Comparison of ENCODE assay signal across 20 cellular contexts in the genomic region with DNA sequence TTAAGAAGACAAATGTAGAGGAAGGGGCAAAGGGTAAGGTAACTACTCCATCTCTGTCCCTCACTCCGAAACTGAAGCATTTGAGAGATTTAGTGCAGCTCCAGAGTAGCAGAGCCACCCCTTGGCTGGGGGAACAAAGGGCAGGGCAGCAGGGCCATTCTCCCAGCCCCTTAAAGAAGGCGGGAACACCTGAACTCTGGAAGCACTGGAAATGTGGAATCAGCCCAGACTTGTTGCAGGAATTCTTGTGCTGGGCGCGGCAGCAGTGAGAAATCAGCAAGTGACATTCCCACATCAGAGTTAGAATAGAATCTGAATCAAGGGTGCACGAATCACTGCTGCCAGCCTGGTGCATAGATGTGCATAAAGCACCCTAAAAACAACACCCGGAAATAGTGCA. TPM values are rescaled to one million over a fixed set of nuclear protein-coding genes. Genes with fewer than 3 reads are reported as not detected.
DNase-seq lines count a peak whose midpoint lies in the region; ATAC-seq and TF ChIP-seq lines count a peak whose summit lies in the region.
"Had no signal": no experiment of that assay in that cellular context is flagged by ENCODE, and none has a peak within 500 bp of the region (broad histone marks: within the 10 kb centered on the region; RNA-seq: fewer than 3 reads in every experiment).

No MANE protein-coding gene starts in this region.

- H3K27ac ChIP-seq in GM23338 (ENCODE audit: low read depth) = no peak overlapping the region
- H3K27ac ChIP-seq in RWPE2 (ENCODE audit: poor library complexity, severe bottlenecking) = no peak overlapping the region
- no peak overlapping the region for H3K27ac ChIP-seq in mesendoderm (ENCODE audit: low read depth, low read length)
- no peak overlapping the region for H3K27ac ChIP-seq in testis
- H3K27ac ChIP-seq: A549, KMS-11 had no signal

- H3K4me1 Mint-ChIP-seq in GM23338 = peaks cover 6% of the 10 kb centered on the region; the same call in 2 of the 3 replicates

- no CpG with 5 or more reads among the region's 6 CpGs for WGBS in mesendoderm (ENCODE audit: extremely low coverage, insufficient coverage, low lambda C conversion rate)
- WGBS in testis, 2 donors = 74 to 75% methylated on average over 6 of the region's 6 CpGs

- H3K27me3 ChIP-seq in GM23338 (ENCODE audit: insufficient read depth) (no peaks in the 10 kb centered on the region), RWPE2 (ENCODE audit: insufficient read depth, poor library complexity, severe bottlenecking) (no peaks in the 10 kb centered on the region), mesendoderm (ENCODE audit: insufficient read depth, low read length, poor library complexity) (no peaks in the 10 kb centered on the region), testis (no peaks in the 10 kb centered on the region)

- H3K79me1 ChIP-seq in mesendoderm (ENCODE audit: low read length) = no peaks in the 10 kb centered on the region

- no peak overlapping the region for H3K18ac ChIP-seq in mesendoderm (ENCODE audit: low read length)

- intact Hi-C loops in testis (cut with DNase I; ENCODE audit: low total_unique reads) = no loop called here

- H2BK15ac ChIP-seq in mesendoderm (replicated peaks; ENCODE audit: low read depth) = no peak overlapping the region

- H3K9ac ChIP-seq in mesendoderm (ENCODE audit: low read length) = no peak overlapping the region
- H3K9ac ChIP-seq: KMS-11 had no signal

- no peaks in the 10 kb centered on the region for H3K36me3 Mint-ChIP-seq in GM23338 (ENCODE audit: low read depth)

- no peak overlapping the region for H2BK5ac ChIP-seq in mesendoderm (ENCODE audit: low read length)

- H3K79me2 ChIP-seq in GM23338 (replicated peaks; ENCODE audit: insufficient read depth) (no peaks in the 10 kb centered on the region), mesendoderm (ENCODE audit: control insufficient read depth, insufficient read depth, low read length) (no peaks in the 10 kb centered on the region)

- H3K27me3 Mint-ChIP-seq in GM23338 (ENCODE audit: insufficient read depth, low read depth, poor library complexity) = no peaks in the 10 kb centered on the region

- no peaks in the 10 kb centered on the region for H3K4me1 ChIP-seq in GM23338 (ENCODE audit: insufficient read depth)
- H3K4me1 ChIP-seq in RWPE2 (ENCODE audit: insufficient read depth, poor library complexity, severe bottlenecking) = peaks cover 6% of the 10 kb centered on the region
- no peaks in the 10 kb centered on the region for H3K4me1 ChIP-seq in mesendoderm (ENCODE audit: control insufficient read depth, low read depth, low read length)
- no peaks in the 10 kb centered on the region for H3K4me1 ChIP-seq in testis
- H3K4me1 ChIP-seq: A549 had no signal

- H4K5ac ChIP-seq in mesendoderm (ENCODE audit: low read length) = no peak overlapping the region

- no peak overlapping the region for H3K27ac Mint-ChIP-seq in GM23338
- H3K27ac Mint-ChIP-seq: CD4-positive, alpha-beta T cell had no signal

- H4K8ac ChIP-seq in mesendoderm (ENCODE audit: low read depth, low read length) = no peak overlapping the region

- H3F3A ChIP-seq in GM23338 (replicated peaks; ENCODE audit: low read depth) = no peaks in the 10 kb centered on the region

- H3K4me3 ChIP-seq in GM23338 (no peak overlapping the region), RWPE2 (ENCODE audit: severe bottlenecking) (no peak overlapping the region), mesendoderm (ENCODE audit: low read length) (no peak overlapping the region), testis (no peak overlapping the region)
- H3K4me3 ChIP-seq: A549 had no signal

- H2AFZ ChIP-seq in GM23338 = peak overlapping the region; percentile 94

- H3K9me2 ChIP-seq in GM23338 (ENCODE audit: insufficient read depth) = no peaks in the 10 kb centered on the region

- H3K4me3 Mint-ChIP-seq in GM23338 = no peak overlapping the region
- H3K4me3 Mint-ChIP-seq: CD4-positive, alpha-beta T cell had no signal

- no peaks in the 10 kb centered on the region for H3K36me3 ChIP-seq in GM23338 (ENCODE audit: insufficient read depth)
- no peaks in the 10 kb centered on the region for H3K36me3 ChIP-seq in RWPE2 (ENCODE audit: low read depth)
- no peaks in the 10 kb centered on the region for H3K36me3 ChIP-seq in mesendoderm (ENCODE audit: control insufficient read depth, insufficient read depth, low read length)
- no peaks in the 10 kb centered on the region for H3K36me3 ChIP-seq in testis (ENCODE audit: low read depth, missing control alignments)

- H3K4me2 ChIP-seq in GM23338 (no peak overlapping the region), mesendoderm (ENCODE audit: low read length) (no peak overlapping the region)
- H3K4me2 ChIP-seq: A549, KMS-11 had no signal

- H3K9me3 Mint-ChIP-seq in GM23338 = no peaks in the 10 kb centered on the region
- H3K9me3 Mint-ChIP-seq: CD4-positive, alpha-beta T cell had no signal

- H3K9me3 ChIP-seq in RWPE2 (ENCODE audit: severe bottlenecking) (no peaks in the 10 kb centered on the region), testis (no peaks in the 10 kb centered on the region)
- H3K9me3 ChIP-seq: A549 had no signal

- no peak for TF ChIP-seq POLR2A in testis (IDR thresholded peaks at IDR 0.05)

- ATAC-seq in GM23338 (peak; percentile 58), RWPE2 (ENCODE audit: low read depth) (peak; percentile 72), esophagus mucosa (peak; percentile 57), HG02870 (IDR thresholded peaks at IDR 0.05; ENCODE audit: unreplicated experiment) (no peak), HG03457 (IDR thresholded peaks at IDR 0.05; ENCODE audit: unreplicated experiment) (no peak)
- ATAC-seq: A549, Panc1, Right ventricle myocardium inferior had no signal

- H2BK120ac ChIP-seq in mesendoderm (ENCODE audit: low read depth, low read length) = no peak overlapping the region

- H2AK5ac ChIP-seq in mesendoderm (ENCODE audit: low read length) = no peak overlapping the region

- H3K23ac ChIP-seq in mesendoderm (ENCODE audit: low read length) = no peak overlapping the region

- TF ChIP-seq CTCF in GM23338 (conservative IDR thresholded peaks at IDR 0.05; ENCODE audit: low read depth in 2 of 2) (no peak), RWPE2 (IDR thresholded peaks at IDR 0.05; ENCODE audit: poor library complexity, severe bottlenecking) (no peak), testis (IDR thresholded peaks at IDR 0.05) (no peak)

- no peak overlapping the region for H3K56ac ChIP-seq in mesendoderm (ENCODE audit: low read length)

- DNase-seq in GM23338 (ENCODE audit: low spot score) (peak; percentile 11), RWPE2 (ENCODE audit: low spot score) (no peak), mesendoderm (peak; percentile 21), activated T-cell treated with anti-CD3 and anti-CD28 coated beads for 4 hours (no peak), testis (no peak)
- DNase-seq: CD4-positive, alpha-beta T cell; DMS53; EL; NCI-H1436; NCI-H2029 had no signal

- no peak overlapping the region for H3K4ac ChIP-seq in mesendoderm (ENCODE audit: low read depth, low read length)

- no peaks in the 10 kb centered on the region; the same call in 1 of the 2 replicates for H4K20me1 ChIP-seq in GM23338 (replicated peaks; ENCODE audit: insufficient read depth)

TF ChIP-seq in GM23338, 12 proteins besides CTCF, POLR2A, EP300 and RAD21 (continues in another document):
- TF ChIP-seq NANOG (IDR thresholded peaks at IDR 0.05; ENCODE audit: borderline replicate concordance) (no peak), EZH2 (IDR thresholded peaks at IDR 0.05; ENCODE audit: low read depth, unreplicated experiment) (no peak), ETS1 (IDR thresholded peaks at IDR 0.05) (no peak), ZNF114 (CRISPR knock-in tag; IDR thresholded peaks at IDR 0.05) (no peak), JUNB (IDR thresholded peaks at IDR 0.05; ENCODE audit: unreplicated experiment) (no peak), POLR2AphosphoS5 (IDR thresholded peaks at IDR 0.05; ENCODE audit: low read depth) (no peak), STAT1 (IDR thresholded peaks at IDR 0.05; ENCODE audit: unreplicated experiment) (no peak), EZH2phosphoT487 (IDR thresholded peaks at IDR 0.05; ENCODE audit: unreplicated experiment) (no peak)
- TF ChIP-seq, protein P1, sequence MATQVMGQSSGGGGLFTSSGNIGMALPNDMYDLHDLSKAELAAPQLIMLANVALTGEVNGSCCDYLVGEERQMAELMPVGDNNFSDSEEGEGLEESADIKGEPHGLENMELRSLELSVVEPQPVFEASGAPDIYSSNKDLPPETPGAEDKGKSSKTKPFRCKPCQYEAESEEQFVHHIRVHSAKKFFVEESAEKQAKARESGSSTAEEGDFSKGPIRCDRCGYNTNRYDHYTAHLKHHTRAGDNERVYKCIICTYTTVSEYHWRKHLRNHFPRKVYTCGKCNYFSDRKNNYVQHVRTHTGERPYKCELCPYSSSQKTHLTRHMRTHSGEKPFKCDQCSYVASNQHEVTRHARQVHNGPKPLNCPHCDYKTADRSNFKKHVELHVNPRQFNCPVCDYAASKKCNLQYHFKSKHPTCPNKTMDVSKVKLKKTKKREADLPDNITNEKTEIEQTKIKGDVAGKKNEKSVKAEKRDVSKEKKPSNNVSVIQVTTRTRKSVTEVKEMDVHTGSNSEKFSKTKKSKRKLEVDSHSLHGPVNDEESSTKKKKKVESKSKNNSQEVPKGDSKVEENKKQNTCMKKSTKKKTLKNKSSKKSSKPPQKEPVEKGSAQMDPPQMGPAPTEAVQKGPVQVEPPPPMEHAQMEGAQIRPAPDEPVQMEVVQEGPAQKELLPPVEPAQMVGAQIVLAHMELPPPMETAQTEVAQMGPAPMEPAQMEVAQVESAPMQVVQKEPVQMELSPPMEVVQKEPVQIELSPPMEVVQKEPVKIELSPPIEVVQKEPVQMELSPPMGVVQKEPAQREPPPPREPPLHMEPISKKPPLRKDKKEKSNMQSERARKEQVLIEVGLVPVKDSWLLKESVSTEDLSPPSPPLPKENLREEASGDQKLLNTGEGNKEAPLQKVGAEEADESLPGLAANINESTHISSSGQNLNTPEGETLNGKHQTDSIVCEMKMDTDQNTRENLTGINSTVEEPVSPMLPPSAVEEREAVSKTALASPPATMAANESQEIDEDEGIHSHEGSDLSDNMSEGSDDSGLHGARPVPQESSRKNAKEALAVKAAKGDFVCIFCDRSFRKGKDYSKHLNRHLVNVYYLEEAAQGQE (IDR thresholded peaks at IDR 0.05; ENCODE audit: unreplicated experiment) = no peak

RNA-seq across cellular contexts. Expression of gene GRM8, which starts 34.4 kb away (rescaled TPM):
- 2.0 and 6.6 TPM in 2 replicates for total RNA-seq in GM23338 (2014; rRNA removed; shearing (Covaris generic))
- polyA plus RNA-seq in GM23338 (2016; fragmentation: Nextera tagmentation; extraction: Ambion mirVana) (1.7 and 1.9 TPM in 2 replicates), testis (ENCODE audit: insufficient read depth, low read depth, low replicate concordance) (8.2 TPM)
- total RNA-seq in esophagus mucosa (not detected), testis (1 to 10 TPM; 7.1 TPM)
- 1.2 TPM for polyA plus RNA-seq in mesendoderm (2013, experiment 1 of 2)
- polyA plus RNA-seq in mesendoderm (2013, experiment 2 of 2) = 1.4 TPM
- total RNA-seq: CD4-positive, alpha-beta T cell; NCI-H460; SK-MEL-5 had no signal
- polyA plus RNA-seq: BJ had no signal

Comparison
In these comparisons a context has a peak if more than half of its experiments do, and no peak if none do; other contexts are left out.
1. ATAC-seq: peak in GM23338 (single experiment), RWPE2 (single experiment) and esophagus mucosa (single experiment); none in HG02870 (single experiment) and HG03457 (single experiment).
2. DNase-seq: peak in GM23338 (single experiment) and mesendoderm (single experiment); none in RWPE2 (single experiment), activated T-cell treated with anti-CD3 and anti-CD28 coated beads for 4 hours (single experiment) and testis (single experiment).